Comparison of ENCODE assay signal across 9 cellular contexts in the genomic region with DNA sequence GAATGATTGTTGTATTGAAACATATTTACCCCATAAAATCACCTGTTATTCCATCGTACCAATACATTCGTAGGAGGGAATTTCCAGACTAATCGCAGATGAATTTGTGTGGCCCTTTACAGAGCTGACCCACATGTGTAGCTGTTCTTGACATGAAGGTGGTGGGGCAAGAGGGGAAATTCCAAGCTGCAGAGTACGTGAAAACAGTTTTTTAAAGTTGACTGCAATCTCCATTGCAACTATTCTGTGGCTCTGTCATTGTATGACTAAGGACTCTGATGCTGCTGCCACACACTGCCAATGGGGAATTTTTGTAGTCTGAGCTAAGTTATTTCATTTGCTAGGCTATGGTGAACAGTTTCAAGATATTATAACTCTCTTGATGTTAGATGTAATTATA. TPM values are rescaled to one million over a fixed set of nuclear protein-coding genes. Genes with fewer than 3 reads are reported as not detected.
DNase-seq lines count a peak whose midpoint lies in the region; ATAC-seq lines count a peak whose summit lies in the region.
"Had no signal": no experiment of that assay in that cellular context is flagged by ENCODE, and none has a peak within 500 bp of the region (broad histone marks: within the 10 kb centered on the region; RNA-seq: fewer than 3 reads in every experiment).

No MANE protein-coding gene starts in this region.

- no peaks in the 10 kb centered on the region for H3K36me3 ChIP-seq in adipocyte (ENCODE audit: control insufficient read depth, insufficient read depth, low read length, severe bottlenecking)

- no peaks in the 10 kb centered on the region for H3K4me1 ChIP-seq in adipocyte (ENCODE audit: control insufficient read depth, insufficient read depth, low read length)

- no peaks in the 10 kb centered on the region for H3K27me3 ChIP-seq in adipocyte (replicated peaks; ENCODE audit: control insufficient read depth, insufficient read depth, low read length)

- H3K9me3 ChIP-seq in adipocyte (ENCODE audit: control insufficient read depth, low read length) = no peaks in the 10 kb centered on the region

- DNase-seq in Daoy (ENCODE audit: low read depth) (peak; percentile 39), GM19240 (ENCODE audit: insufficient read length, low spot score) (peak; percentile 13), adipocyte (ENCODE audit: low read depth) (peak; percentile 17), H4 (ENCODE audit: low spot score) (no peak), SHP77 (lab: John Stamatoyannopoulos, UW) (no peak), GF-D8 (lab: John Stamatoyannopoulos, UW) (no peak), SIG-M5 treated with dmso at 0.1 percent for 504 hours (lab: John Stamatoyannopoulos, UW; ENCODE audit: unreplicated experiment) (no peak)
- DNase-seq: DMS 273 treated with DMSO at 0.1 percent for 48 hours had no signal

- H3K4me3 ChIP-seq in adipocyte (ENCODE audit: low read length) = no peak overlapping the region

- H3K9ac ChIP-seq in adipocyte (ENCODE audit: low read length) = no peak overlapping the region

- peak; percentile 74 for ATAC-seq in HG03045 (IDR thresholded peaks at IDR 0.05; ENCODE audit: unreplicated experiment)

RNA-seq across cellular contexts. Expression of gene ADTRP, which starts 46.4 kb away (rescaled TPM):
- total RNA-seq in Daoy (2014; rRNA removed; shearing (Covaris generic)) = 2.5 and 2.8 TPM in 2 replicates
- total RNA-seq in H4 (2014; rRNA removed; shearing (Covaris generic)) = 0.74 TPM in 1 of 2 replicates, not detected in the other

Comparison
In these comparisons a context has a peak if more than half of its experiments do, and no peak if none do; other contexts are left out.
1. DNase-seq: peak in Daoy (single experiment), GM19240 (single experiment) and adipocyte (single experiment); none in H4 (single experiment), SHP77 (0 of 2), GF-D8 (single experiment) and SIG-M5 treated with dmso at 0.1 percent for 504 hours (single experiment).